Comparison of ENCODE assay signal across 40 cellular contexts in the genomic region with DNA sequence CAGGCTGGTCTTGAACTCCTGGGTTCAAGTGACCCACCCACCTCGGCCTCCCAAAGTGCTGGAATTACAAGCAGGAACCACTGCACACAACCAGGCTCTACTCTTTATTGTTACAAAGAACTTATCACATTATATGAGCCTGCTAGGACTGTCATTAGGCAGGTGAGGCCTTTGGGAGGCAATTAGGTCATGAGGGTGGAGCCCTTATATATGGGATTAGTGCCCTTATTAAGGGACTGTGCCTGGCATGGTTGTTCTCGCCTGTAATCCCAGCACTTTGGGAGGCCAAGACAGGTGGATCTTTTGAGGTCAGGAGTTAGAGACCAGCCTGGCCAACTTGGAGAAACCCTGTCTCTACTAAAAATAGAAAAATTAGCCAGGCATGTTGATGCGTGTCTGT. TPM values are rescaled to one million over a fixed set of nuclear protein-coding genes. Genes with fewer than 3 reads are reported as not detected.
A peak's percentile ranks its signal among the peaks of the same experiment; 100 is the strongest.
DNase-seq lines count a peak whose midpoint lies in the region; ATAC-seq, FAIRE-seq and TF ChIP-seq lines count a peak whose summit lies in the region.
"Had no signal": no experiment of that assay in that cellular context is flagged by ENCODE, and none has a peak within 500 bp of the region (broad histone marks: within the 10 kb centered on the region; RNA-seq: fewer than 3 reads in every experiment).

No MANE protein-coding gene starts in this region.

- H3K36me3 Mint-ChIP-seq in neural crest cell (ENCODE audit: low read depth): no peaks in the 10 kb centered on the region
- no peaks in the 10 kb centered on the region for H3K36me3 Mint-ChIP-seq in activated CD4-positive, alpha-beta T cell treated with anti-CD3 and anti-CD28 coated beads, Interleukin-2, amount 10 ng/mL, durations not matched to agents 7 days and 5 days (ENCODE audit: low read depth)
- H3K36me3 Mint-ChIP-seq: CD14-positive monocyte; CD4-positive, alpha-beta memory T cell; CD4-positive, CD25-positive, alpha-beta regulatory T cell; CD8-positive, alpha-beta memory T cell; CD8-positive, alpha-beta T cell had no signal

- intact Hi-C loops in HepG2 (cut with micrococcal nuclease; ENCODE audit: unreplicated experiment): loop anchor here (5.0 kb wide), 1 partner anchor 719 kb away; the partner anchor contains the start of gene F2
- intact Hi-C loops in right lobe of liver (cut with DNase I): no loop called here

- no peaks in the 10 kb centered on the region for H3K9me3 Mint-ChIP-seq in neural crest cell
- no peaks in the 10 kb centered on the region for H3K9me3 Mint-ChIP-seq in activated CD4-positive, alpha-beta T cell treated with anti-CD3 and anti-CD28 coated beads, Interleukin-2, amount 10 ng/mL, durations not matched to agents 7 days and 5 days
- H3K9me3 Mint-ChIP-seq: CD14-positive monocyte; CD4-positive, alpha-beta T cell; CD4-positive, CD25-positive, alpha-beta regulatory T cell; CD8-positive, alpha-beta T cell had no signal

- TF ChIP-seq EP300 in HepG2 (IDR thresholded peaks at IDR 0.05; ENCODE audit: low read depth in 2 of 2, low read length in 2 of 2) (no peak), HepG2 (CRISPR knock-in tag; IDR thresholded peaks at IDR 0.05; ENCODE audit: borderline replicate concordance) (no peak)

- no peak for TF ChIP-seq RAD21 in HepG2 (CRISPR knock-in tag; IDR thresholded peaks at IDR 0.05)

- H3K4me1 Mint-ChIP-seq in neural crest cell: no peaks in the 10 kb centered on the region
- no peaks in the 10 kb centered on the region for H3K4me1 Mint-ChIP-seq in activated CD4-positive, alpha-beta T cell treated with anti-CD3 and anti-CD28 coated beads, Interleukin-2, amount 10 ng/mL, durations not matched to agents 7 days and 5 days
- H3K4me1 Mint-ChIP-seq: B cell; CD14-positive monocyte; CD4-positive, alpha-beta memory T cell; CD4-positive, CD25-positive, alpha-beta regulatory T cell; CD8-positive, alpha-beta memory T cell had no signal

- TF ChIP-seq CTCF in HepG2 (CRISPR knock-in tag; IDR thresholded peaks at IDR 0.05): no peak
- no peak for TF ChIP-seq CTCF in right lobe of liver (IDR thresholded peaks at IDR 0.05)
- TF ChIP-seq CTCF in neural crest cell (conservative IDR thresholded peaks at IDR 0.05): no peak
- TF ChIP-seq CTCF in WERI-Rb-1 (IDR thresholded peaks at IDR 0.05; ENCODE audit: low read depth, low read length): no peak
- TF ChIP-seq CTCF in coronary artery (IDR thresholded peaks at IDR 0.05): no peak

- BruUV-seq in HepG2 (replicated peaks; lab: Mats Ljungman, UMichigan): no TSS peak

- H3K4me3 Mint-ChIP-seq in neural crest cell: no peak overlapping the region
- no peak overlapping the region for H3K4me3 Mint-ChIP-seq in activated CD4-positive, alpha-beta T cell treated with anti-CD3 and anti-CD28 coated beads, Interleukin-2, amount 10 ng/mL, durations not matched to agents 7 days and 5 days
- H3K4me3 Mint-ChIP-seq: B cell; CD14-positive monocyte; CD4-positive, alpha-beta T cell; CD8-positive, alpha-beta memory T cell; CD8-positive, alpha-beta T cell had no signal

- no peaks in the 10 kb centered on the region for H4K20me1 ChIP-seq in HepG2 (ENCODE audit: insufficient read depth, low read length)
- H4K20me1 ChIP-seq: BLaER1; BLaER1 treated with 17β-estradiol and CSF1 and Interleukin-3, amounts not matched to agents 10 nM and 100 nM had no signal

- WGBS in HepG2 (ENCODE audit: low lambda C conversion rate): 93% methylated on average over 3 of the region's 3 CpGs
- WGBS in right lobe of liver (ENCODE audit: insufficient coverage, low coverage, low lambda C conversion rate, missing lambda C conversion rate): 91% methylated on average over 3 of the region's 3 CpGs

- H3K4me1 ChIP-seq in HepG2 (ENCODE audit: insufficient read depth, low read length) (peaks cover 84% of the 10 kb centered on the region), right lobe of liver (peaks cover 0 to 59% (median 13%) of the 10 kb centered on the region in 4 donors)
- H3K4me1 ChIP-seq: A549, BE2C, Caco-2 had no signal

- H3K36me3 ChIP-seq in HepG2 (replicated peaks in 1 of 2; ENCODE audit: control insufficient read depth in 1 of 2, insufficient read depth in 2 of 2, low read length in 2 of 2) (no peaks in the 10 kb centered on the region; a peak in 1 of 5 replicates), right lobe of liver (no peaks in the 10 kb centered on the region), WERI-Rb-1 (no peaks in the 10 kb centered on the region)
- H3K36me3 ChIP-seq: BE2C; BLaER1; BLaER1 treated with 17β-estradiol and CSF1 and Interleukin-3, amounts not matched to agents 10 nM and 100 nM had no signal

- DNase-seq in HepG2 (ENCODE audit: low spot score) (no peak), right lobe of liver (no peak), neural crest cell (ENCODE audit: low read depth, low spot score) (no peak), WERI-Rb-1 (no peak), coronary artery (ENCODE audit: low spot score) (no peak)
- DNase-seq in activated CD4-positive, alpha-beta T cell treated with anti-CD3 and anti-CD28 coated beads, Interleukin-2, amount 10 ng/mL, durations not matched to agents 7 days and 5 days: no peak
- DNase-seq: 8988T; ACHN; AML-193; BE2C; C1 segment of cervical spinal cord; Caco-2; Calu3; CD4-positive, alpha-beta memory T cell; CD4-positive, alpha-beta T cell; CD4-positive, CD25-positive, alpha-beta regulatory T cell; CD8-positive, alpha-beta memory T cell; CD8-positive, alpha-beta T cell; COR-L47; DMS 273 treated with DMSO at 0.1 percent for 48 hours; DMS153; DMS53; DMS79; DMS79 treated with DMSO at 0.1 percent for 48 hours; DND-41; EL had no signal

- H3K79me2 ChIP-seq in HepG2 (ENCODE audit: insufficient read depth, low read length): no peaks in the 10 kb centered on the region

- peak overlapping the region; percentile 12 for H3K27ac Mint-ChIP-seq in neural crest cell (ENCODE audit: unreplicated experiment)
- H3K27ac Mint-ChIP-seq in activated CD4-positive, alpha-beta T cell treated with anti-CD3 and anti-CD28 coated beads, Interleukin-2, amount 10 ng/mL, durations not matched to agents 7 days and 5 days: no peak overlapping the region
- H3K27ac Mint-ChIP-seq: B cell; CD14-positive monocyte; CD4-positive, alpha-beta T cell; CD8-positive, alpha-beta memory T cell; CD8-positive, alpha-beta T cell had no signal

- ATAC-seq in HepG2: no peak
- no peak for ATAC-seq in right lobe of liver
- ATAC-seq: CD8-positive, alpha-beta T cell had no signal

- H3K4me2 ChIP-seq in HepG2 (ENCODE audit: low read depth, low read length): no peak overlapping the region
- H3K4me2 ChIP-seq: A549 had no signal

- H3K27me3 Mint-ChIP-seq in neural crest cell (ENCODE audit: low read depth): no peaks in the 10 kb centered on the region
- no peaks in the 10 kb centered on the region for H3K27me3 Mint-ChIP-seq in activated CD4-positive, alpha-beta T cell treated with anti-CD3 and anti-CD28 coated beads, Interleukin-2, amount 10 ng/mL, durations not matched to agents 7 days and 5 days
- H3K27me3 Mint-ChIP-seq: B cell; CD4-positive, alpha-beta memory T cell; CD4-positive, alpha-beta T cell; CD4-positive, CD25-positive, alpha-beta regulatory T cell; CD8-positive, alpha-beta memory T cell had no signal

- no peak for FAIRE-seq in HepG2 (lab: Jason Lieb, UNC)
- FAIRE-seq: A204.1, A549, D721Med had no signal

- in situ Hi-C loops in HepG2 (cut with HindIII; ENCODE audit: extremely low pct_ligation_motif_present, low pct_unique_long_range_greater_than_20kb): no loop called here

- POLR2A ChIA-PET in HepG2 (lab: Yijun Ruan, JAX): interaction anchor here (0.9 to 3.0 kb wide), 10 partner anchors 9 to 49 kb away, joined by 3 to 68 read pairs (median 8); partner anchors contain the start of genes PSMC3, RAPSN and SLC39A13
- POLR2A ChIA-PET in activated CD4-positive, alpha-beta T cell treated with anti-CD3 and anti-CD28 coated beads, Interleukin-2, amount 10 ng/mL, durations not matched to agents 7 days and 5 days (lab: Charles Lee): interaction anchor here (0.6 kb wide), 1 partner anchor 1186 kb away, joined by 4 read pairs; no protein-coding TSS in a partner anchor

- H3K9me3 ChIP-seq in HepG2 (ENCODE audit: low read length) (no peaks in the 10 kb centered on the region), right lobe of liver (no peaks in the 10 kb centered on the region), WERI-Rb-1 (ENCODE audit: severe bottlenecking) (no peaks in the 10 kb centered on the region)
- H3K9me3 ChIP-seq: A549; BE2C; BLaER1; BLaER1 treated with 17β-estradiol and CSF1 and Interleukin-3, amounts not matched to agents 10 nM and 100 nM; Caco-2 had no signal

- H3K4me3 ChIP-seq in HepG2 (replicated peaks in 1 of 3; ENCODE audit: insufficient read depth in 1 of 3, low read depth in 2 of 3, low read length in 3 of 3) (no peak overlapping the region), right lobe of liver (no peak overlapping the region), WERI-Rb-1 (ENCODE audit: low read depth, low read length) (no peak overlapping the region), coronary artery (no peak overlapping the region)
- H3K4me3 ChIP-seq: A549; BLaER1; BLaER1 treated with 17β-estradiol and CSF1 and Interleukin-3, amounts not matched to agents 10 nM and 100 nM had no signal

- TF ChIP-seq POLR2A in HepG2 (IDR thresholded peaks at IDR 0.05; ENCODE audit: insufficient read depth in 1 of 2, low read depth in 2 of 2, low read length in 2 of 2) (no peak), right lobe of liver (IDR thresholded peaks at IDR 0.05) (no peak)

- no peak overlapping the region for H2AFZ ChIP-seq in HepG2 (ENCODE audit: low read length)

- H3K9ac ChIP-seq in HepG2 (ENCODE audit: insufficient read depth, low read depth, low read length): no peak overlapping the region
- H3K9ac ChIP-seq: BLaER1 had no signal

- H3K27me3 ChIP-seq in HepG2 (ENCODE audit: control insufficient read depth in 1 of 2, insufficient read depth in 2 of 2, low read length in 2 of 2) (no peaks in the 10 kb centered on the region; a peak in 1 of 5 replicates), right lobe of liver (no peaks in the 10 kb centered on the region), WERI-Rb-1 (ENCODE audit: insufficient read depth, low read depth, severe bottlenecking) (no peaks in the 10 kb centered on the region)
- H3K27me3 ChIP-seq: BE2C; BLaER1; BLaER1 treated with 17β-estradiol and CSF1 and Interleukin-3, amounts not matched to agents 10 nM and 100 nM had no signal

- H3K27ac ChIP-seq in HepG2 (ENCODE audit: extremely low read length, insufficient read depth, low read length) (peak overlapping the region; percentile 97), right lobe of liver (peak overlapping the region in 2 of 3 donors; percentile 92 to 94), WERI-Rb-1 (no peak overlapping the region), coronary artery (no peak overlapping the region)
- H3K27ac ChIP-seq: 22Rv1, A549, C4-2B had no signal

- CTCF ChIA-PET in HepG2 (lab: Yijun Ruan, JAX; ENCODE audit: low intra/inter-chr PET ratio, low total read pairs): no interaction called here
- CTCF ChIA-PET in activated CD4-positive, alpha-beta T cell treated with anti-CD3 and anti-CD28 coated beads, Interleukin-2, amount 10 ng/mL, durations not matched to agents 7 days and 5 days (lab: Charles Lee): no interaction called here

RNA-seq across cellular contexts. Expression of gene PSMC3, which starts 10.5 kb away (rescaled TPM):
- 214 and 279 TPM in 2 replicates for total RNA-seq in HepG2 (2016; rRNA removed; fragmentation: Illumina TruSeq; extraction: Trizol)
- total RNA-seq in HepG2 (2016; cell fraction: cytosol; rRNA removed; fragmentation: Illumina TruSeq; extraction: Trizol; ENCODE audit: low read depth): 50.9 and 53.3 TPM in 2 replicates
- total RNA-seq in HepG2 (2016; cell fraction: insoluble cytoplasmic fraction; rRNA removed; fragmentation: Illumina TruSeq; extraction: Trizol): 219 and 288 TPM in 2 replicates
- total RNA-seq in HepG2 (2016; cell fraction: membrane; rRNA removed; fragmentation: Illumina TruSeq; extraction: Trizol): 67.5 and 75.1 TPM in 2 replicates
- total RNA-seq in HepG2 (2016; cell fraction: nucleus; rRNA removed; fragmentation: Illumina TruSeq; extraction: Trizol): 86.3 and 92.9 TPM in 2 replicates
- polyA plus RNA-seq in HepG2 (2011; rRNA removed): 66.7 and 75.8 TPM in 2 replicates
- polyA plus RNA-seq in HepG2 (2011; cell fraction: cytosol; rRNA removed): 95.2 and 102 TPM in 2 replicates
- polyA plus RNA-seq in HepG2 (2011; cell fraction: nucleus; rRNA removed): 41.7 and 44.9 TPM in 2 replicates
- 71.8 and 98.0 TPM in 2 replicates for polyA plus RNA-seq in HepG2 (2012)
- 52.7 and 54.7 TPM in 2 replicates for polyA plus RNA-seq in HepG2 (2016; cell fraction: cytosol; fragmentation: Illumina TruSeq; extraction: Trizol; ENCODE audit: low read depth)
- polyA plus RNA-seq in HepG2 (2016; cell fraction: insoluble cytoplasmic fraction; fragmentation: Illumina TruSeq; extraction: Trizol; ENCODE audit: low read depth): 298 and 314 TPM in 2 replicates
- 58.7 and 63.6 TPM in 2 replicates for polyA plus RNA-seq in HepG2 (2016; cell fraction: membrane; fragmentation: Illumina TruSeq; extraction: Trizol; ENCODE audit: low read depth)
- polyA plus RNA-seq in HepG2 (2016; cell fraction: nucleus; fragmentation: Illumina TruSeq; extraction: Trizol; ENCODE audit: insufficient read depth, low read depth): 117 and 127 TPM in 2 replicates
- 52.6 and 310 TPM in 2 replicates for polyA minus RNA-seq in HepG2 (2011; rRNA and poly(A)+ RNA removed; ENCODE audit: low replicate concordance)
- polyA minus RNA-seq in HepG2 (2011; cell fraction: cytosol; rRNA and poly(A)+ RNA removed): 39.1 and 44.3 TPM in 2 replicates
- 51.1 and 58.3 TPM in 2 replicates for polyA minus RNA-seq in HepG2 (2011; cell fraction: nucleus; rRNA and poly(A)+ RNA removed)
- total RNA-seq in right lobe of liver: 10 to 100 TPM; 52.5 to 98.1 (median 63.3) TPM
- total RNA-seq in neural crest cell: 197 and 205 TPM in 2 replicates
- total RNA-seq in activated CD4-positive, alpha-beta T cell treated with anti-CD3 and anti-CD28 coated beads, Interleukin-2, amount 10 ng/mL, durations not matched to agents 7 days and 5 days: 100 to 1,000 TPM; 153 to 162 TPM

RNA-seq across cellular contexts. Expression of gene RAPSN, which starts 12.2 kb away (rescaled TPM):
- total RNA-seq in HepG2 (2016; rRNA removed; fragmentation: Illumina TruSeq; extraction: Trizol): 0.60 and 1.2 TPM in 2 replicates
- 0.91 and 1.4 TPM in 2 replicates for total RNA-seq in HepG2 (2016; cell fraction: cytosol; rRNA removed; fragmentation: Illumina TruSeq; extraction: Trizol; ENCODE audit: low read depth)
- total RNA-seq in HepG2 (2016; cell fraction: insoluble cytoplasmic fraction; rRNA removed; fragmentation: Illumina TruSeq; extraction: Trizol): 1.0 and 1.7 TPM in 2 replicates
- 1.2 and 1.4 TPM in 2 replicates for total RNA-seq in HepG2 (2016; cell fraction: membrane; rRNA removed; fragmentation: Illumina TruSeq; extraction: Trizol)
- total RNA-seq in HepG2 (2016; cell fraction: nucleus; rRNA removed; fragmentation: Illumina TruSeq; extraction: Trizol): 0.72 and 1.2 TPM in 2 replicates
- polyA plus RNA-seq in HepG2 (2011; rRNA removed): 0.15 and 0.40 TPM in 2 replicates
- polyA plus RNA-seq in HepG2 (2011; cell fraction: cytosol; rRNA removed): 0.13 and 0.14 TPM in 2 replicates
- 0.77 and 1.1 TPM in 2 replicates for polyA plus RNA-seq in HepG2 (2011; cell fraction: nucleus; rRNA removed)
- polyA plus RNA-seq in HepG2 (2012): 0.79 and 0.80 TPM in 2 replicates
- polyA plus RNA-seq in HepG2 (2016; cell fraction: cytosol; fragmentation: Illumina TruSeq; extraction: Trizol; ENCODE audit: low read depth): 0.51 and 1.2 TPM in 2 replicates
- polyA plus RNA-seq in HepG2 (2016; cell fraction: insoluble cytoplasmic fraction; fragmentation: Illumina TruSeq; extraction: Trizol; ENCODE audit: low read depth): 0.83 and 0.93 TPM in 2 replicates
- 0.44 TPM in 1 of 2 replicates, not detected in the other for polyA plus RNA-seq in HepG2 (2016; cell fraction: membrane; fragmentation: Illumina TruSeq; extraction: Trizol; ENCODE audit: low read depth)
- 2.3 and 3.6 TPM in 2 replicates for polyA plus RNA-seq in HepG2 (2016; cell fraction: nucleus; fragmentation: Illumina TruSeq; extraction: Trizol; ENCODE audit: insufficient read depth, low read depth)
- polyA minus RNA-seq in HepG2 (2011; rRNA and poly(A)+ RNA removed; ENCODE audit: low replicate concordance): 0.16 and 0.64 TPM in 2 replicates
- polyA minus RNA-seq in HepG2 (2011; cell fraction: cytosol; rRNA and poly(A)+ RNA removed): not detected in 2 replicates
- 0.75 and 1.2 TPM in 2 replicates for polyA minus RNA-seq in HepG2 (2011; cell fraction: nucleus; rRNA and poly(A)+ RNA removed)
- under 1 TPM in 3 of 6 experiments, not detected in 3; 0.15 to 0.49 (median 0.25) TPM for total RNA-seq in right lobe of liver
- total RNA-seq in neural crest cell: 0.16 and 0.50 TPM in 2 replicates
- under 1 TPM; 0.48 to 0.50 TPM for total RNA-seq in activated CD4-positive, alpha-beta T cell treated with anti-CD3 and anti-CD28 coated beads, Interleukin-2, amount 10 ng/mL, durations not matched to agents 7 days and 5 days
- total RNA-seq: A172, Daoy had no signal
- polyA plus RNA-seq: AG04450; CD14-positive monocyte; CD4-positive, alpha-beta memory T cell; CD4-positive, CD25-positive, alpha-beta regulatory T cell; CD8-positive, alpha-beta memory T cell had no signal

RNA-seq across cellular contexts. Expression of gene SLC39A13, which starts 28.3 kb away (rescaled TPM):
- total RNA-seq in HepG2 (2016; rRNA removed; fragmentation: Illumina TruSeq; extraction: Trizol) (7.2 and 15.3 TPM in 2 replicates), right lobe of liver (10 to 100 TPM in 5 of 6 experiments, 1 to 10 TPM in 1; 9.8 to 21.2 (median 13.1) TPM), neural crest cell (34.5 and 36.0 TPM in 2 replicates)
- total RNA-seq in HepG2 (2016; cell fraction: cytosol; rRNA removed; fragmentation: Illumina TruSeq; extraction: Trizol; ENCODE audit: low read depth): 5.8 and 6.7 TPM in 2 replicates
- total RNA-seq in HepG2 (2016; cell fraction: insoluble cytoplasmic fraction; rRNA removed; fragmentation: Illumina TruSeq; extraction: Trizol): 5.9 and 15.1 TPM in 2 replicates
- total RNA-seq in HepG2 (2016; cell fraction: membrane; rRNA removed; fragmentation: Illumina TruSeq; extraction: Trizol): 12.4 and 12.8 TPM in 2 replicates
- 13.7 and 15.1 TPM in 2 replicates for total RNA-seq in HepG2 (2016; cell fraction: nucleus; rRNA removed; fragmentation: Illumina TruSeq; extraction: Trizol)
- polyA plus RNA-seq in HepG2 (2011; rRNA removed): 30.5 and 40.7 TPM in 2 replicates
- polyA plus RNA-seq in HepG2 (2011; cell fraction: cytosol; rRNA removed): 23.0 and 34.8 TPM in 2 replicates
- 143 and 176 TPM in 2 replicates for polyA plus RNA-seq in HepG2 (2011; cell fraction: nucleus; rRNA removed)
- 13.2 and 20.5 TPM in 2 replicates for polyA plus RNA-seq in HepG2 (2012)
- polyA plus RNA-seq in HepG2 (2016; cell fraction: cytosol; fragmentation: Illumina TruSeq; extraction: Trizol; ENCODE audit: low read depth): 9.4 and 9.7 TPM in 2 replicates
- polyA plus RNA-seq in HepG2 (2016; cell fraction: insoluble cytoplasmic fraction; fragmentation: Illumina TruSeq; extraction: Trizol; ENCODE audit: low read depth): 6.9 and 7.7 TPM in 2 replicates
- 11.6 and 15.3 TPM in 2 replicates for polyA plus RNA-seq in HepG2 (2016; cell fraction: membrane; fragmentation: Illumina TruSeq; extraction: Trizol; ENCODE audit: low read depth)
- polyA plus RNA-seq in HepG2 (2016; cell fraction: nucleus; fragmentation: Illumina TruSeq; extraction: Trizol; ENCODE audit: insufficient read depth, low read depth): 31.2 and 34.6 TPM in 2 replicates
- polyA minus RNA-seq in HepG2 (2011; rRNA and poly(A)+ RNA removed; ENCODE audit: low replicate concordance): 14.8 and 27.8 TPM in 2 replicates
- 8.2 and 8.5 TPM in 2 replicates for polyA minus RNA-seq in HepG2 (2011; cell fraction: cytosol; rRNA and poly(A)+ RNA removed)
- 15.2 and 17.7 TPM in 2 replicates for polyA minus RNA-seq in HepG2 (2011; cell fraction: nucleus; rRNA and poly(A)+ RNA removed)
- 10 to 100 TPM; 22.4 to 28.1 TPM for total RNA-seq in activated CD4-positive, alpha-beta T cell treated with anti-CD3 and anti-CD28 coated beads, Interleukin-2, amount 10 ng/mL, durations not matched to agents 7 days and 5 days

RNA-seq across cellular contexts. Expression of gene SPI1, which starts 58.4 kb away (rescaled TPM):
- not detected in 2 replicates for total RNA-seq in HepG2 (2016; rRNA removed; fragmentation: Illumina TruSeq; extraction: Trizol)
- total RNA-seq in HepG2 (2016; cell fraction: cytosol; rRNA removed; fragmentation: Illumina TruSeq; extraction: Trizol; ENCODE audit: low read depth): not detected in 2 replicates
- total RNA-seq in HepG2 (2016; cell fraction: insoluble cytoplasmic fraction; rRNA removed; fragmentation: Illumina TruSeq; extraction: Trizol): not detected in 2 replicates
- not detected in 2 replicates for total RNA-seq in HepG2 (2016; cell fraction: membrane; rRNA removed; fragmentation: Illumina TruSeq; extraction: Trizol)
- total RNA-seq in HepG2 (2016; cell fraction: nucleus; rRNA removed; fragmentation: Illumina TruSeq; extraction: Trizol): not detected in 2 replicates
- polyA plus RNA-seq in HepG2 (2011; rRNA removed): not detected in 2 replicates
- not detected in 2 replicates for polyA plus RNA-seq in HepG2 (2011; cell fraction: cytosol; rRNA removed)
- polyA plus RNA-seq in HepG2 (2011; cell fraction: nucleus; rRNA removed): not detected in 2 replicates
- not detected in 2 replicates for polyA plus RNA-seq in HepG2 (2012)
- not detected in 2 replicates for polyA plus RNA-seq in HepG2 (2016; cell fraction: cytosol; fragmentation: Illumina TruSeq; extraction: Trizol; ENCODE audit: low read depth)
- polyA plus RNA-seq in HepG2 (2016; cell fraction: insoluble cytoplasmic fraction; fragmentation: Illumina TruSeq; extraction: Trizol; ENCODE audit: low read depth): not detected in 2 replicates
- not detected in 2 replicates for polyA plus RNA-seq in HepG2 (2016; cell fraction: membrane; fragmentation: Illumina TruSeq; extraction: Trizol; ENCODE audit: low read depth)
- polyA plus RNA-seq in HepG2 (2016; cell fraction: nucleus; fragmentation: Illumina TruSeq; extraction: Trizol; ENCODE audit: insufficient read depth, low read depth): not detected in 2 replicates
- polyA minus RNA-seq in HepG2 (2011; rRNA and poly(A)+ RNA removed; ENCODE audit: low replicate concordance): 0.61 and 0.70 TPM in 2 replicates
- polyA minus RNA-seq in HepG2 (2011; cell fraction: cytosol; rRNA and poly(A)+ RNA removed): not detected in 2 replicates
- not detected in 2 replicates for polyA minus RNA-seq in HepG2 (2011; cell fraction: nucleus; rRNA and poly(A)+ RNA removed)
- 10 to 100 TPM in 3 of 6 experiments, 1 to 10 TPM in 3; 7.5 to 29.1 (median 10.1) TPM for total RNA-seq in right lobe of liver
- total RNA-seq in neural crest cell: not detected in 2 replicates
- total RNA-seq in activated CD4-positive, alpha-beta T cell treated with anti-CD3 and anti-CD28 coated beads, Interleukin-2, amount 10 ng/mL, durations not matched to agents 7 days and 5 days: not detected
- total RNA-seq: A172, A673, Caco-2, Calu3, Daoy had no signal
- polyA plus RNA-seq: AG04450; BJ; CD8-positive, alpha-beta memory T cell had no signal

Comparison
In these comparisons a context has a peak if more than half of its experiments do, and no peak if none do; other contexts are left out.
1. H3K27ac ChIP-seq: peak in HepG2 (single experiment) and right lobe of liver (2 of 3); none in WERI-Rb-1 (single experiment) and coronary artery (0 of 2).